Comparison of ENCODE assay signal across 8 cellular contexts in genomic region chr1:225845633-225846259, GRCh38. TPM values are rescaled to one million over a fixed set of nuclear protein-coding genes. Genes with fewer than 3 reads are reported as not detected.
DNase-seq lines count a peak whose midpoint lies in the region; ATAC-seq and TF ChIP-seq lines count a peak whose summit lies in the region.

No MANE protein-coding gene starts in this region.

- peak; percentile 67 to 89 for TF ChIP-seq CTCF in mammary epithelial cell (conservative IDR thresholded peaks at IDR 0.05 in 1 of 2, IDR thresholded peaks at IDR 0.05 in 1 of 2; ENCODE audit: extremely low read depth in 1 of 2, insufficient read depth in 1 of 2, low read depth in 1 of 2, low read length in 2 of 2)
- peak; percentile 79 for TF ChIP-seq CTCF in kidney epithelial cell (IDR thresholded peaks at IDR 0.05; ENCODE audit: insufficient read depth, low read length, poor library complexity, severe bottlenecking)

- H3K9me3 ChIP-seq in mammary epithelial cell (replicated peaks; ENCODE audit: insufficient read depth, low read length), result no peaks in the 10 kb centered on the region

- DNase-seq in EH (ENCODE audit: low read depth), result peak; percentile 80
- DNase-seq in Jurkat, Clone E6-1 (ENCODE audit: low read depth, low spot score), result peak; percentile 39
- DNase-seq in SK-MEL-5 (ENCODE audit: low read depth, low spot score), result peak; percentile 87
- peak; percentile 56 for DNase-seq in mammary epithelial cell
- peak; percentile 23 for DNase-seq in kidney epithelial cell (ENCODE audit: low read depth)
- peak; percentile 15 to 28 for DNase-seq in stimulated activated CD4-positive, alpha-beta T cell treated with anti-CD3 and anti-CD28 coated beads, Interleukin-4, amount 100 ng/mL, for 4 hours

- no peaks in the 10 kb centered on the region for H4K20me1 ChIP-seq in mammary epithelial cell (ENCODE audit: insufficient read depth, low read length)

- dilution Hi-C loops in mammary epithelial cell (cut with HindIII; ENCODE audit: low sequenced_read_pairs), result loop anchor here (5.0 kb wide), 1 partner anchor 68 kb away; the partner anchor contains the start of gene SRP9

- CTCF ChIA-PET in mammary epithelial cell (lab: Charles Lee; ENCODE audit: low non-redundant PET), result no interaction called here

- H3K36me3 ChIP-seq in mammary epithelial cell (ENCODE audit: insufficient read depth, low read length) (no peaks in the 10 kb centered on the region), kidney epithelial cell (ENCODE audit: control insufficient read depth, insufficient read depth, low read length) (peaks cover 8% of the 10 kb centered on the region)

- H3K4me2 ChIP-seq in mammary epithelial cell (ENCODE audit: insufficient read depth, low read depth, low read length), result no peak overlapping the region

- peaks cover 7% of the 10 kb centered on the region for H3K4me1 ChIP-seq in mammary epithelial cell (ENCODE audit: insufficient read depth, low read length)

- H3K79me2 ChIP-seq in mammary epithelial cell (ENCODE audit: insufficient read depth, low read length), result no peaks in the 10 kb centered on the region

- no peaks in the 10 kb centered on the region for H3K27me3 ChIP-seq in mammary epithelial cell (ENCODE audit: insufficient read depth, low read length)
- H3K27me3 ChIP-seq in kidney epithelial cell (ENCODE audit: control insufficient read depth, insufficient read depth, low read length), result no peaks in the 10 kb centered on the region

- ATAC-seq in GM19397 (IDR thresholded peaks at IDR 0.05; ENCODE audit: unreplicated experiment), result no peak
- ATAC-seq in GM19035 (IDR thresholded peaks at IDR 0.05; ENCODE audit: unreplicated experiment), result no peak

- WGBS in mammary epithelial cell (ENCODE audit: low coverage, missing lambda C conversion rate), result 26% methylated on average over 6 of the region's 11 CpGs

- H3K4me3 ChIP-seq in Jurkat, Clone E6-1 (ENCODE audit: low read length), result no peak overlapping the region
- H3K4me3 ChIP-seq in mammary epithelial cell (replicated peaks in 1 of 3; ENCODE audit: insufficient read depth in 1 of 3, low read depth in 2 of 3, low read length in 3 of 3) (no peak overlapping the region), kidney epithelial cell (ENCODE audit: low read depth, low read length) (no peak overlapping the region)

- no peak overlapping the region for H3K27ac ChIP-seq in mammary epithelial cell (ENCODE audit: insufficient read depth, low read depth, low read length)

- H2AFZ ChIP-seq in mammary epithelial cell (ENCODE audit: low read depth, low read length), result no peak overlapping the region

- intact Hi-C loops in mammary epithelial cell (cut with micrococcal nuclease), result loop anchor here (1.0 to 5.0 kb wide), 5 partner anchors 68 to 370 kb away; partner anchors contain the start of gene SRP9

- no peak overlapping the region for H3K9ac ChIP-seq in mammary epithelial cell (ENCODE audit: insufficient read depth, low read length)

- no TSS peak for BruUV-seq in mammary epithelial cell (replicated peaks; lab: Mats Ljungman, UMichigan)

- in situ Hi-C loops in SK-MEL-5 (cut with HindIII; ENCODE audit: low pct_unique_long_range_greater_than_20kb, low sequenced_read_pairs) (no loop called here), mammary epithelial cell (cut with MboI; ENCODE audit: low sequenced_read_pairs in 2 of 2) (no loop called here)

RNA-seq across cellular contexts. Expression of gene EPHX1, which starts 35.8 kb away (rescaled TPM):
- 15.8 TPM for polyA plus RNA-seq in Jurkat, Clone E6-1 (2012; ENCODE audit: insufficient read depth, insufficient read length)
- 20.7 and 21.8 TPM in 2 replicates for total RNA-seq in SK-MEL-5 (2014; rRNA removed; shearing (Covaris generic))
- 77.9 and 86.7 TPM in 2 replicates for polyA plus RNA-seq in SK-MEL-5 (2015; cell fraction: cytosol; rRNA removed)
- polyA plus RNA-seq in SK-MEL-5 (2015; cell fraction: nucleus; rRNA removed), result 9.4 and 11.9 TPM in 2 replicates
- total RNA-seq in mammary epithelial cell (10 to 100 TPM; 22.8 to 32.8 TPM), kidney epithelial cell (23.6 and 24.6 TPM in 2 replicates)
- polyA plus RNA-seq in mammary epithelial cell, result 17.6 TPM
- 15.2 TPM for polyA minus RNA-seq in mammary epithelial cell

RNA-seq across cellular contexts. Expression of gene TMEM63A, which starts 36.4 kb away (rescaled TPM):
- 27.9 TPM for polyA plus RNA-seq in Jurkat, Clone E6-1 (2012; ENCODE audit: insufficient read depth, insufficient read length)
- 7.4 and 11.6 TPM in 2 replicates for total RNA-seq in SK-MEL-5 (2014; rRNA removed; shearing (Covaris generic))
- polyA plus RNA-seq in SK-MEL-5 (2015; cell fraction: cytosol; rRNA removed), result 17.2 and 24.5 TPM in 2 replicates
- 119 and 148 TPM in 2 replicates for polyA plus RNA-seq in SK-MEL-5 (2015; cell fraction: nucleus; rRNA removed)
- 10 to 100 TPM; 25.2 to 37.3 TPM for total RNA-seq in mammary epithelial cell
- polyA plus RNA-seq in mammary epithelial cell, result 17.7 TPM
- 20.1 TPM for polyA minus RNA-seq in mammary epithelial cell
- total RNA-seq in kidney epithelial cell, result 17.5 and 36.2 TPM in 2 replicates

RNA-seq across cellular contexts. Expression of gene LEFTY1, which starts 43.2 kb away (rescaled TPM):
- not detected for polyA plus RNA-seq in Jurkat, Clone E6-1 (2012; ENCODE audit: insufficient read depth, insufficient read length)
- total RNA-seq in SK-MEL-5 (2014; rRNA removed; shearing (Covaris generic)), result not detected in 2 replicates
- polyA plus RNA-seq in SK-MEL-5 (2015; cell fraction: cytosol; rRNA removed), result not detected in 2 replicates
- not detected in 2 replicates for polyA plus RNA-seq in SK-MEL-5 (2015; cell fraction: nucleus; rRNA removed)
- total RNA-seq in mammary epithelial cell, result not detected
- not detected for polyA plus RNA-seq in mammary epithelial cell
- not detected for polyA minus RNA-seq in mammary epithelial cell
- not detected in 2 replicates for total RNA-seq in kidney epithelial cell

Comparison
In these comparisons a context has a peak if more than half of its experiments do, and no peak if none do; other contexts are left out.
1. DNase-seq: peak in every context shown above with its lines; median percentile 87 in SK-MEL-5; 80 in EH; 56 in mammary epithelial cell; 39 in Jurkat, Clone E6-1; 23 in kidney epithelial cell; 22 in stimulated activated CD4-positive, alpha-beta T cell treated with anti-CD3 and anti-CD28 coated beads, Interleukin-4, amount 100 ng/mL, for 4 hours.